9 cellular contexts compared by ENCODE assay signal in the genomic region with DNA sequence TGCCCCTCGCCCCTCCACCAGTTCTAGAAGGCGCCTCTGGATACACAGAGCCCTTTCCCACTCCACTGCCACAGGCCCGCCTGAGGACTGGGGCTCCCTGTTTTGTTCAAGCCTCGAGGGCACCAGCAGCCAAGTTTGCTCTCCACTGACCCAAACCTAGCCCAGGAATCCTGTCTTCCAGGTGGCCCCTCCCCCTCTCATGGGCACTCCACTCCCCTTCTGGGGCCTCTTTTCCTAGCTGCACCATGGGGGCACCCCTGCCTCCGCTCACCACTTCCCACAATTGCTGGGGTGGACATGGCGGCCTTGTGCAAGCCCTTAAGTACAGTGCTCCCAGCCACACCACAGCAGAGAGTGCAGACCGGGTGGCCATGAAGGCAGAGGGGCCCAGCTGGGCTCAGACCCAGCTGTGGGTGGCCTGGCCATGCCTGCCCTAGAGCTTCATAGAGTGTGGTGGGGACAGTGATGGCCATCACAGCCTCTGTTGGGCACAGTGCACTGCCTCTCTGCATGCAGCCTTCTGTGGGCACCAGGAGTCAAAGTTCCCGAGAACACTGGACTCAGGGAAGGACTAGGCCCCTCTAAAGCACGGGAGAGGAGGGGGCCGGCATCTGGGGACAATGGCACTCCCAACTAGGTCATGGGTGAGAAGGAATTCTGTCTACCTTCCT. TPM values are rescaled to one million over a fixed set of nuclear protein-coding genes. Genes with fewer than 3 reads are reported as not detected.
A peak's percentile ranks its signal among the peaks of the same experiment; 100 is the strongest.
DNase-seq lines count a peak whose midpoint lies in the region; ATAC-seq and TF ChIP-seq lines count a peak whose summit lies in the region.
"Had no signal": no experiment of that assay in that cellular context is flagged by ENCODE, and none has a peak within 500 bp of the region (broad histone marks: within the 10 kb centered on the region; RNA-seq: fewer than 3 reads in every experiment).

No MANE protein-coding gene starts in this region.

- peaks cover 15% of the 10 kb centered on the region for H3K36me3 Mint-ChIP-seq in nephron progenitor cell (ENCODE audit: low read depth)
- H3K36me3 Mint-ChIP-seq: IgD-negative memory B cell had no signal

- H3K4me1 Mint-ChIP-seq in nephron progenitor cell: peaks cover 49% of the 10 kb centered on the region

- H3K27ac ChIP-seq in PC-9 (no peak overlapping the region), esophagus muscularis mucosa (replicated peaks in 1 of 4) (peak overlapping the region; percentile 95 to 99 (median 98)), upper lobe of left lung (peak overlapping the region; percentile 76 to 92 (median 86))

- intact Hi-C loops in PC-9 (cut with micrococcal nuclease; ENCODE audit: unreplicated experiment) (no loop called here), esophagus muscularis mucosa (cut with DNase I) (loop anchor here (5.0 kb wide), 1 partner anchor 80 kb away; no protein-coding TSS in a partner anchor)

- H3K27me3 ChIP-seq in PC-9 (ENCODE audit: insufficient read depth, low read depth) (no peaks in the 10 kb centered on the region), esophagus muscularis mucosa (no peaks in the 10 kb centered on the region), upper lobe of left lung (no peaks in the 10 kb centered on the region)

- ATAC-seq in upper lobe of left lung (ENCODE audit: low FRiP score in 2 of 2): no peak

- no peaks in the 10 kb centered on the region for H3K4me1 ChIP-seq in PC-9 (replicated peaks; ENCODE audit: insufficient read depth)
- H3K4me1 ChIP-seq in esophagus muscularis mucosa: peaks cover 53 to 93% (median 88%) of the 10 kb centered on the region in 4 donors
- peaks cover 27 to 46% (median 37%) of the 10 kb centered on the region in 4 donors for H3K4me1 ChIP-seq in upper lobe of left lung

- H3K4me3 ChIP-seq in PC-9 (no peak overlapping the region), esophagus muscularis mucosa (peak overlapping the region; percentile 73 to 92 (median 88)), upper lobe of left lung (peak overlapping the region; percentile 59 to 76 (median 64))

- no peaks in the 10 kb centered on the region for H3K9me3 Mint-ChIP-seq in nephron progenitor cell
- H3K9me3 Mint-ChIP-seq: IgD-negative memory B cell had no signal

- H3K36me3 ChIP-seq in PC-9 (ENCODE audit: low read depth) (no peaks in the 10 kb centered on the region), esophagus muscularis mucosa (peaks cover 13 to 39% (median 31%) of the 10 kb centered on the region in 4 donors), upper lobe of left lung (peaks cover 0 to 29% (median 10%) of the 10 kb centered on the region in 4 donors)

- H2AFZ ChIP-seq in PC-9: no peak overlapping the region

- H3F3A ChIP-seq in PC-9 (ENCODE audit: insufficient read depth, low read depth): no peaks in the 10 kb centered on the region

- CTCF ChIA-PET in PC-9 (lab: Charles Lee): interaction anchor here (0.5 kb wide), 1 partner anchor 265 kb away, joined by 3 read pairs; no protein-coding TSS in a partner anchor

- POLR2A ChIA-PET in PC-9 (lab: Charles Lee; ENCODE audit: unreplicated experiment): no interaction called here

- no peaks in the 10 kb centered on the region for H3K9me3 ChIP-seq in PC-9 (ENCODE audit: insufficient read depth, low read depth)
- no peaks in the 10 kb centered on the region for H3K9me3 ChIP-seq in esophagus muscularis mucosa
- no peaks in the 10 kb centered on the region for H3K9me3 ChIP-seq in upper lobe of left lung

- TSS peak; percentile 44 for BruUV-seq in PC-9 (replicated peaks; lab: Mats Ljungman, UMichigan)

- WGBS in esophagus muscularis mucosa: 26% methylated on average over 6 of the region's 10 CpGs
- WGBS in upper lobe of left lung, 2 donors: 70 to 73% methylated on average over 7 to 9 of the region's 10 CpGs

- H3K4me3 Mint-ChIP-seq in nephron progenitor cell: peak overlapping the region; percentile 63

- H3K27me3 Mint-ChIP-seq in nephron progenitor cell (ENCODE audit: low read depth, poor library complexity): peaks cover 3% of the 10 kb centered on the region
- H3K27me3 Mint-ChIP-seq: IgD-negative memory B cell had no signal

- DNase-seq in PC-9 (no peak), esophagus muscularis mucosa (ENCODE audit: extremely low spot score) (no peak), nephron progenitor cell (no peak), upper lobe of left lung (no peak), SK-N-DZ (ENCODE audit: low spot score) (no peak)
- no peak for DNase-seq in stimulated activated CD4-positive, alpha-beta T cell treated with anti-CD3 and anti-CD28 coated beads, Interleukin-4, amount 100 ng/mL, for 1 hour
- DNase-seq in activated CD4-positive, alpha-beta T cell treated with anti-CD3 and anti-CD28 coated beads for 4 hours: no peak
- DNase-seq: NCI-H345 had no signal

- TF ChIP-seq EP300 in esophagus muscularis mucosa (IDR thresholded peaks at IDR 0.05) (no peak), upper lobe of left lung (IDR thresholded peaks at IDR 0.05) (no peak)

- no peak overlapping the region for H3K4me2 ChIP-seq in PC-9

- no peak overlapping the region for H3K27ac Mint-ChIP-seq in nephron progenitor cell

- TF ChIP-seq CTCF in PC-9 (conservative IDR thresholded peaks at IDR 0.05) (no peak), esophagus muscularis mucosa (IDR thresholded peaks at IDR 0.05) (no peak), nephron progenitor cell (IDR thresholded peaks at IDR 0.05) (no peak), upper lobe of left lung (IDR thresholded peaks at IDR 0.05) (no peak)

- H3K9me2 ChIP-seq in PC-9 (ENCODE audit: insufficient read depth): no peaks in the 10 kb centered on the region

- H3K79me2 ChIP-seq in PC-9 (ENCODE audit: low read depth): no peaks in the 10 kb centered on the region

- TF ChIP-seq POLR2A in esophagus muscularis mucosa (IDR thresholded peaks at IDR 0.05; ENCODE audit: low read depth) (no peak), upper lobe of left lung (IDR thresholded peaks at IDR 0.05) (no peak)

- H4K20me1 ChIP-seq in PC-9 (ENCODE audit: insufficient read depth): no peaks in the 10 kb centered on the region

RNA-seq across cellular contexts. Expression of a gene that starts 1.3 kb away (rescaled TPM):
- total RNA-seq in PC-9 (2021): 13.3 and 25.3 TPM in 2 replicates
- total RNA-seq in esophagus muscularis mucosa: 1,000 to 10,000 TPM; 2,169 to 3,466 (median 2,516) TPM
- total RNA-seq in upper lobe of left lung: 100 to 1,000 TPM in 5 of 6 donors, 10 to 100 TPM in 1; 79.6 to 425 (median 169) TPM
- polyA plus RNA-seq in SK-N-DZ (2014; cell fraction: cytosol; rRNA removed): not detected in 2 replicates
- not detected in 2 replicates for polyA plus RNA-seq in SK-N-DZ (2014; cell fraction: nucleus; rRNA removed)

RNA-seq across cellular contexts. Expression of a gene that starts 30.7 kb away (rescaled TPM):
- total RNA-seq in PC-9 (2021) (15.7 and 18.3 TPM in 2 replicates), esophagus muscularis mucosa (10 to 100 TPM in 2 of 4 donors, 1 to 10 TPM in 2; 5.8 to 18.5 (median 10.6) TPM), upper lobe of left lung (10 to 100 TPM in 4 of 6 donors, 1 to 10 TPM in 2; 9.4 to 20.1 (median 11.9) TPM)
- polyA plus RNA-seq in SK-N-DZ (2014; cell fraction: cytosol; rRNA removed): 45.7 and 49.8 TPM in 2 replicates
- 22.3 and 29.7 TPM in 2 replicates for polyA plus RNA-seq in SK-N-DZ (2014; cell fraction: nucleus; rRNA removed)
